11 cellular contexts compared by ENCODE assay signal in the genomic region with DNA sequence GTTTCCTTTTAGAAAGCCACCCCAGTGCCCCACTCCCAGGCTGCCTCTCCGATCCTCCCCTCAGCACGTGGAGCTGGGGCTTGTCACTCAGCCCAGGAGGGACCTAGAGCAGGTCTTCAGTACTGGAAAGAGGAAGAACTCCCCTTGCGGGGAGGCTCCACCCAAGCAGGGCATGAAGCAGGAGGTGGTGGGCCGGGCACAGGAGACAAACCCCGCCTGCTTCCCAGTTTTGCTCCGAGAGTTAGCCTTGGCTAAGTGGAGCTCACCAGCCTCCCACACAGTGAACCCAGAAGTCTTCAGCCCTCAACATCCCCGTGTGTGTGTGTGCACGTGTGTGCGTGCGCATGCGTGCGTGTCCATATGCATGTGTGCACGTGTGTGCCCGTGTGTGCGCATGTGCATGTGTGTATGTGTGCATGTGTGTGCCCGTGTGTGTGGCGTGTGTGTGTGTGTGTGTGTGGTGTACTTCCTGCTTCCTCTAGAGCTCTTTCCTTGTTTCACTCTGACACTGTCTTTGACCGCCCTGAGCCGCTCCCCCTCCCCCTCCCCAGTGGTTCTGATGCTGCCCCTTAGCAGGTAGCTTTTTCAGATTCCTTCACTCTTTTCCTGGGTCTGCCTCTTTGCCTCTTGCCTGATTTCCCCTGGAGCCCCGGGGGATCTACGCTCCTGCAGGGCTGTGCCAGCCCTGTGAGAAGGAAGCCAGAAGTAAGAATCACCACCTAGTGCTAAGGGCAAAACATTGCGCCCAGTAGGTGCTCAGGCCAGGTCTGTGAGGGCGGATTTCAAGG.
DNase-seq lines count a peak whose midpoint lies in the region; ATAC-seq and TF ChIP-seq lines count a peak whose summit lies in the region.
"Had no signal": no experiment of that assay in that cellular context is flagged by ENCODE, and none has a peak within 500 bp of the region (broad histone marks: within the 10 kb centered on the region; RNA-seq: fewer than 3 reads in every experiment).

No MANE protein-coding gene starts in this region.

- H3K27ac ChIP-seq in tibial artery (no peak overlapping the region), coronary artery (no peak overlapping the region), RWPE1 (no peak overlapping the region)
- H3K27ac ChIP-seq: ascending aorta, ovary had no signal

- ATAC-seq in left colon: peak; percentile 63

- peaks cover 2% of the 10 kb centered on the region for H3K27me3 Mint-ChIP-seq in activated CD4-positive, alpha-beta T cell treated with anti-CD3 and anti-CD28 coated beads, Interleukin-2, amount 10 ng/mL, durations not matched to agents 24 days and 14 days
- H3K27me3 Mint-ChIP-seq in activated CD4-positive, alpha-beta memory T cell treated with anti-CD3 and anti-CD28 coated beads, Interleukin-2, amount 10 ng/mL, durations not matched to agents 7 days and 5 days: peaks cover 3% of the 10 kb centered on the region

- peaks cover 0 to 29% of the 10 kb centered on the region in 2 donors for H3K27me3 ChIP-seq in tibial artery
- H3K27me3 ChIP-seq: ascending aorta, ovary had no signal

- POLR2A ChIA-PET in activated CD4-positive, alpha-beta memory T cell treated with anti-CD3 and anti-CD28 coated beads, Interleukin-2, amount 10 ng/mL, durations not matched to agents 7 days and 5 days (lab: Charles Lee): no interaction called here
- POLR2A ChIA-PET in RWPE1 (lab: Yijun Ruan, JAX; ENCODE audit: low non-redundant PET): no interaction called here

- H3K9me3 ChIP-seq in tibial artery: no peaks in the 10 kb centered on the region
- H3K9me3 ChIP-seq: ascending aorta, ovary had no signal

- H3K4me3 ChIP-seq in tibial artery (no peak overlapping the region), coronary artery (no peak overlapping the region)
- H3K4me3 ChIP-seq: ascending aorta, ovary had no signal

- no peaks in the 10 kb centered on the region for H3K36me3 ChIP-seq in tibial artery
- H3K36me3 ChIP-seq: ascending aorta, ovary had no signal

- H3K9me3 Mint-ChIP-seq in activated CD4-positive, alpha-beta T cell treated with anti-CD3 and anti-CD28 coated beads, Interleukin-2, amount 10 ng/mL, durations not matched to agents 24 days and 14 days: no peaks in the 10 kb centered on the region
- no peaks in the 10 kb centered on the region for H3K9me3 Mint-ChIP-seq in activated CD4-positive, alpha-beta memory T cell treated with anti-CD3 and anti-CD28 coated beads, Interleukin-2, amount 10 ng/mL, durations not matched to agents 7 days and 5 days

- no peaks in the 10 kb centered on the region for H3K4me1 ChIP-seq in tibial artery
- H3K4me1 ChIP-seq: ascending aorta had no signal

- intact Hi-C loops in activated CD4-positive, alpha-beta T cell treated with anti-CD3 and anti-CD28 coated beads, Interleukin-2, amount 10 ng/mL, durations not matched to agents 24 days and 14 days (cut with micrococcal nuclease): no loop called here
- intact Hi-C loops in left colon (cut with DNase I, micrococcal nuclease): no loop called here
- intact Hi-C loops in tibial artery (cut with DNase I; ENCODE audit: low total_unique reads): no loop called here

- peak; percentile 57 for DNase-seq in activated CD4-positive, alpha-beta T cell treated with anti-CD3 and anti-CD28 coated beads, Interleukin-2, amount 10 ng/mL, durations not matched to agents 24 days and 14 days
- DNase-seq in activated CD4-positive, alpha-beta T cell treated with anti-CD3 and anti-CD28 coated beads for 48 hours: no peak
- DNase-seq in activated CD4-positive, alpha-beta memory T cell treated with anti-CD3 and anti-CD28 coated beads, Interleukin-2, amount 10 ng/mL, durations not matched to agents 7 days and 5 days: peak; percentile 25
- DNase-seq in left colon (peak; percentile 38), tibial artery (peak; percentile 51 to 66), activated gamma-delta T cell (lab: John Stamatoyannopoulos, UW) (no peak), coronary artery (ENCODE audit: low spot score) (no peak), RWPE1 (ENCODE audit: low spot score) (no peak)
- DNase-seq: kidney, ovary had no signal

- TF ChIP-seq CTCF in tibial artery (IDR thresholded peaks at IDR 0.05): no peak
- TF ChIP-seq CTCF in coronary artery (IDR thresholded peaks at IDR 0.05): no peak
- TF ChIP-seq CTCF in RWPE1 (conservative IDR thresholded peaks at IDR 0.05; ENCODE audit: low read depth): no peak

- no peak overlapping the region for H3K4me3 Mint-ChIP-seq in activated CD4-positive, alpha-beta T cell treated with anti-CD3 and anti-CD28 coated beads, Interleukin-2, amount 10 ng/mL, durations not matched to agents 24 days and 14 days
- H3K4me3 Mint-ChIP-seq in activated CD4-positive, alpha-beta memory T cell treated with anti-CD3 and anti-CD28 coated beads, Interleukin-2, amount 10 ng/mL, durations not matched to agents 7 days and 5 days: no peak overlapping the region

- peaks cover 11% of the 10 kb centered on the region for H3K4me1 Mint-ChIP-seq in activated CD4-positive, alpha-beta T cell treated with anti-CD3 and anti-CD28 coated beads, Interleukin-2, amount 10 ng/mL, durations not matched to agents 24 days and 14 days
- peaks cover 24% of the 10 kb centered on the region for H3K4me1 Mint-ChIP-seq in activated CD4-positive, alpha-beta memory T cell treated with anti-CD3 and anti-CD28 coated beads, Interleukin-2, amount 10 ng/mL, durations not matched to agents 7 days and 5 days

- H3K36me3 Mint-ChIP-seq in activated CD4-positive, alpha-beta T cell treated with anti-CD3 and anti-CD28 coated beads, Interleukin-2, amount 10 ng/mL, durations not matched to agents 24 days and 14 days (ENCODE audit: low read depth): no peaks in the 10 kb centered on the region
- no peaks in the 10 kb centered on the region for H3K36me3 Mint-ChIP-seq in activated CD4-positive, alpha-beta memory T cell treated with anti-CD3 and anti-CD28 coated beads, Interleukin-2, amount 10 ng/mL, durations not matched to agents 7 days and 5 days (ENCODE audit: low read depth)

- CTCF ChIA-PET in activated CD4-positive, alpha-beta memory T cell treated with anti-CD3 and anti-CD28 coated beads, Interleukin-2, amount 10 ng/mL, durations not matched to agents 7 days and 5 days (lab: Charles Lee): interaction anchor here (0.6 to 1.1 kb wide), 3 partner anchors 28 to 708 kb away, joined by 3 to 4 read pairs (median 3); no protein-coding TSS in a partner anchor
- CTCF ChIA-PET in RWPE1 (lab: Yijun Ruan, JAX): interaction anchor here (0.8 kb wide), 1 partner anchor 1087 kb away, joined by 3 read pairs; no protein-coding TSS in a partner anchor

- H3K27ac Mint-ChIP-seq in activated CD4-positive, alpha-beta T cell treated with anti-CD3 and anti-CD28 coated beads, Interleukin-2, amount 10 ng/mL, durations not matched to agents 24 days and 14 days: no peak overlapping the region
- no peak overlapping the region for H3K27ac Mint-ChIP-seq in activated CD4-positive, alpha-beta memory T cell treated with anti-CD3 and anti-CD28 coated beads, Interleukin-2, amount 10 ng/mL, durations not matched to agents 7 days and 5 days

Comparison
In these comparisons a context has a peak if more than half of its experiments do, and no peak if none do; other contexts are left out.
1. DNase-seq: peak in activated CD4-positive, alpha-beta T cell treated with anti-CD3 and anti-CD28 coated beads, Interleukin-2, amount 10 ng/mL, durations not matched to agents 24 days and 14 days (single experiment), activated CD4-positive, alpha-beta memory T cell treated with anti-CD3 and anti-CD28 coated beads, Interleukin-2, amount 10 ng/mL, durations not matched to agents 7 days and 5 days (single experiment), left colon (2 of 2) and tibial artery (2 of 2); none in activated CD4-positive, alpha-beta T cell treated with anti-CD3 and anti-CD28 coated beads for 48 hours (single experiment), activated gamma-delta T cell (single experiment), coronary artery (single experiment) and RWPE1 (single experiment).